ENCODE assay signal across 12 cellular contexts in the genomic region with DNA sequence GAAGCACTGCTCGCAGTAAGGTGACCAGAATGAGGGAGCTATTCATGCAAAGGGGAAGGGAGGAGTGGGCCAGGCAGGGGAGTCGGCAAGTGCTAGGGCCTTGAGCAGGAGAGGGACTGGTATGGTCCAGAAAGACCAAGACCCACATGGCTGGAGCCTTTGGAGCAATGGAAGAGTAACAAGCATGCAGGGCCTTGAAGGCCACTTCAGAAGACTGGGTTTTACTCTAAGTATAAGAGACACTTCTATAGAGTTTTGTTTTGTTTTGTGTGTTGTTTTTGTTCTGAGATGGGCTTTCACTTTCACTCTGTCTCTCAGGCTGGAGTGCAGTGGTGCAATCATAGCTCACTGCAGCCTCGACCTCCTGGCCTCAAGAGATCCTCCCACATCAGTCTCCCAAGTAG. TPM values are rescaled to one million over a fixed set of nuclear protein-coding genes. Genes with fewer than 3 reads are reported as not detected.
DNase-seq lines count a peak whose midpoint lies in the region; ATAC-seq, FAIRE-seq and TF ChIP-seq lines count a peak whose summit lies in the region.
"Had no signal": no experiment of that assay in that cellular context is flagged by ENCODE, and none has a peak within 500 bp of the region (broad histone marks: within the 10 kb centered on the region; RNA-seq: fewer than 3 reads in every experiment).

No MANE protein-coding gene starts in this region.

- H3K4me3 Mint-ChIP-seq in activated CD8-positive, alpha-beta memory T cell treated with anti-CD3 and anti-CD28 coated beads, Interleukin-2, amount 10 ng/mL, durations not matched to agents 7 days and 5 days: peak overlapping the region; percentile 74
- H3K4me3 Mint-ChIP-seq in T-helper 17 cell: peak overlapping the region; percentile 86

- H3K4me3 ChIP-seq in small intestine (ENCODE audit: low read depth in 1 of 2, low read length in 2 of 2) (no peak overlapping the region), dorsolateral prefrontal cortex (no peak overlapping the region)
- H3K4me3 ChIP-seq: thoracic aorta had no signal

- peaks cover 6% of the 10 kb centered on the region for H3K9me3 Mint-ChIP-seq in activated CD8-positive, alpha-beta memory T cell treated with anti-CD3 and anti-CD28 coated beads, Interleukin-2, amount 10 ng/mL, durations not matched to agents 7 days and 5 days (ENCODE audit: low read depth)

- H3K27ac ChIP-seq in small intestine (ENCODE audit: low read depth in 1 of 2, low read length in 1 of 2) (peak overlapping the region in 1 of 2 donors; percentile 69), dorsolateral prefrontal cortex (no peak overlapping the region)
- H3K27ac ChIP-seq: thoracic aorta had no signal

- peaks cover 37% of the 10 kb centered on the region for H3K4me1 Mint-ChIP-seq in activated CD8-positive, alpha-beta memory T cell treated with anti-CD3 and anti-CD28 coated beads, Interleukin-2, amount 10 ng/mL, durations not matched to agents 7 days and 5 days
- H3K4me1 Mint-ChIP-seq in T-helper 17 cell: peaks cover 30% of the 10 kb centered on the region

- intact Hi-C loops in dorsolateral prefrontal cortex (cut with DNase I): loop anchor here in 1 of 2 donors (10.0 kb wide), 1 partner anchor 133 kb away; a partner anchor contains a TSS

- 50 to 65% (median 54%) methylated on average over 3 of the region's 3 CpGs for WGBS in small intestine, 3 donors

- ATAC-seq in activated CD8-positive, alpha-beta memory T cell treated with anti-CD3 and anti-CD28 coated beads, Interleukin-2, amount 10 ng/mL, durations not matched to agents 7 days and 5 days: peak; percentile 85
- ATAC-seq in HG02938 (IDR thresholded peaks at IDR 0.05; ENCODE audit: unreplicated experiment) (peak; percentile 81), T-helper 17 cell (peak; percentile 74)

- H3K36me3 Mint-ChIP-seq in activated CD8-positive, alpha-beta memory T cell treated with anti-CD3 and anti-CD28 coated beads, Interleukin-2, amount 10 ng/mL, durations not matched to agents 7 days and 5 days: peaks cover 14% of the 10 kb centered on the region
- H3K36me3 Mint-ChIP-seq in T-helper 17 cell (ENCODE audit: low read depth): peaks cover 8% of the 10 kb centered on the region

- FAIRE-seq in small intestine (lab: Jason Lieb, UNC): no peak

- CTCF ChIA-PET in activated CD8-positive, alpha-beta memory T cell treated with anti-CD3 and anti-CD28 coated beads, Interleukin-2, amount 10 ng/mL, durations not matched to agents 7 days and 5 days (lab: Charles Lee): interaction anchor here (0.9 to 1.3 kb wide), 5 partner anchors 17 to 716 kb away, joined by 3 to 6 read pairs (median 5); no protein-coding TSS in a partner anchor

- DNase-seq in activated CD8-positive, alpha-beta memory T cell treated with anti-CD3 and anti-CD28 coated beads, Interleukin-2, amount 10 ng/mL, durations not matched to agents 7 days and 5 days: peak; percentile 57
- no peak for DNase-seq in activated CD8-positive, alpha-beta memory T cell treated with anti-CD3 and anti-CD28 coated beads, Interleukin-2, amount 50 U/mL, for 4 hours
- DNase-seq in T-helper 17 cell (no peak), small intestine (peak; percentile 18), NCI-H187 treated with DMSO at 0.1 percent for 48 hours (lab: John Stamatoyannopoulos, UW) (no peak), dorsolateral prefrontal cortex (no peak), activated gamma-delta T cell (lab: John Stamatoyannopoulos, UW) (no peak)
- DNase-seq: amniotic stem cell, NCI-H1092 had no signal

- TF ChIP-seq CTCF in dorsolateral prefrontal cortex (IDR thresholded peaks at IDR 0.05 in 54 of 56, conservative IDR thresholded peaks at IDR 0.05 in 2 of 56; ENCODE audit: low read depth in 1 of 56, partially characterized antibody in 56 of 56): no peak

- no peaks in the 10 kb centered on the region for H3K27me3 Mint-ChIP-seq in activated CD8-positive, alpha-beta memory T cell treated with anti-CD3 and anti-CD28 coated beads, Interleukin-2, amount 10 ng/mL, durations not matched to agents 7 days and 5 days
- H3K27me3 Mint-ChIP-seq in T-helper 17 cell: no peaks in the 10 kb centered on the region

- no peaks in the 10 kb centered on the region for H3K9me3 ChIP-seq in T-helper 17 cell (ENCODE audit: control insufficient read depth, low read length, poor library complexity, severe bottlenecking)
- no peaks in the 10 kb centered on the region for H3K9me3 ChIP-seq in small intestine (ENCODE audit: control insufficient read depth, low read depth)
- H3K9me3 ChIP-seq: thoracic aorta had no signal

- no peaks in the 10 kb centered on the region for H3K27me3 ChIP-seq in small intestine (ENCODE audit: control insufficient read depth in 2 of 2, insufficient read depth in 2 of 2, low read length in 2 of 2)
- H3K27me3 ChIP-seq in dorsolateral prefrontal cortex: no peaks in the 10 kb centered on the region

- peak overlapping the region; percentile 96 for H3K27ac Mint-ChIP-seq in activated CD8-positive, alpha-beta memory T cell treated with anti-CD3 and anti-CD28 coated beads, Interleukin-2, amount 10 ng/mL, durations not matched to agents 7 days and 5 days
- peak overlapping the region; percentile 83 for H3K27ac Mint-ChIP-seq in T-helper 17 cell

- no peaks in the 10 kb centered on the region for H3K36me3 ChIP-seq in small intestine (ENCODE audit: control insufficient read depth in 2 of 2, insufficient read depth in 2 of 2, low read length in 2 of 2)
- H3K36me3 ChIP-seq: thoracic aorta had no signal

- no peaks in the 10 kb centered on the region for H3K4me1 ChIP-seq in small intestine (ENCODE audit: control insufficient read depth in 2 of 2, insufficient read depth in 1 of 2, low read depth in 1 of 2, low read length in 1 of 2)

RNA-seq across cellular contexts. Expression of a gene that starts 42.0 kb away (rescaled TPM):
- total RNA-seq in activated CD8-positive, alpha-beta memory T cell treated with anti-CD3 and anti-CD28 coated beads, Interleukin-2, amount 10 ng/mL, durations not matched to agents 7 days and 5 days: 1 to 10 TPM; 1.2 to 2.1 TPM
- total RNA-seq in T-helper 17 cell (1 to 10 TPM; 1.2 to 1.5 TPM), dorsolateral prefrontal cortex (1 to 10 TPM in 19 of 120 experiments, under 1 TPM in 4, not detected in 97; 0.69 to 3.3 (median 1.4) TPM)
- polyA plus RNA-seq in small intestine: 1 to 10 TPM in 1 of 3 donors, not detected in 2; 1.3 TPM
- total RNA-seq: thoracic aorta had no signal
- polyA plus RNA-seq: BJ had no signal

Comparison
In these comparisons a context has a peak if more than half of its experiments do, and no peak if none do; other contexts are left out.
1. DNase-seq: peak in activated CD8-positive, alpha-beta memory T cell treated with anti-CD3 and anti-CD28 coated beads, Interleukin-2, amount 10 ng/mL, durations not matched to agents 7 days and 5 days (single experiment) and small intestine (single experiment); none in activated CD8-positive, alpha-beta memory T cell treated with anti-CD3 and anti-CD28 coated beads, Interleukin-2, amount 50 U/mL, for 4 hours (single experiment), T-helper 17 cell (0 of 3), NCI-H187 treated with DMSO at 0.1 percent for 48 hours (single experiment), dorsolateral prefrontal cortex (0 of 10) and activated gamma-delta T cell (single experiment).
2. Peak in every context shown above with its lines, with median percentiles within 50 percentile points of each other: ATAC-seq.